ENCODE assay signal across 8 cellular contexts in the genomic region with DNA sequence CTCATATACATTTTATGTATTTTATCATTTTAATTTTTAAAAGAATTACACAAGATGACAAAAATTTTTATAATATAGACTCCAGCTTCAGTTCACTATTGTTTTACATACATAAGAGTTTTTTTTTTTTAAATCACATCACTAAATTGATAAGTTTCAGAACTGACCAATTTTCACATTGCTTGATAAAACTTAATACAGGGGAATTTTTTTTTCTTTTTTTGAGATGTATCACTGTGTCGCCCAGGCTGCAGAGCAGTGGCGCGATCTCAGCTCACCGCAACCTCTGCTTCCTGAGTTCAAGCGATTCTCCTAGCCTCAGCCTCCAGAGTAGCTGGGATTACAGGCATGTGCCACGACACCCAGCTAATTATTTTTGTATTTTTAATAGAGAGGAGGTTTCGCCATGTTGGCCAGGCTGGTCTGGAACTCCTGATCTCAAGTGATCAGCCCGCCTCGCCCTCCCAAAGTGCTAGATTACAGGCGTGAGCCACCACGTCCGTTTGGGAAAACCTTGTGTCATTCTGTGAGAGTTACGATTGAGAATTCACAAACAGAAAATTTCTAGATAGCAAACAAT. TPM values are rescaled to one million over a fixed set of nuclear protein-coding genes. Genes with fewer than 3 reads are reported as not detected.
DNase-seq lines count a peak whose midpoint lies in the region; ATAC-seq and TF ChIP-seq lines count a peak whose summit lies in the region.

No MANE protein-coding gene starts in this region.

- H3K4me1 ChIP-seq in Caco-2 (peaks cover 6% of the 10 kb centered on the region; the same call in 1 of the 2 replicates), HEK293 (ENCODE audit: control insufficient read depth, insufficient read depth, low read length) (no peaks in the 10 kb centered on the region; the same call in 1 of the 2 replicates), iPS-20b (ENCODE audit: insufficient read depth, low read length) (no peaks in the 10 kb centered on the region)

- H3K4me1 Mint-ChIP-seq in Caco-2 (ENCODE audit: low read depth, unreplicated experiment) (peaks cover 20% of the 10 kb centered on the region), WTC11 (peaks cover 13% of the 10 kb centered on the region)

- H3K27ac Mint-ChIP-seq in Caco-2 (ENCODE audit: unreplicated experiment) (no peak overlapping the region), WTC11 (no peak overlapping the region)

- CTCF ChIA-PET in Caco-2 (lab: Charles Lee) (interaction anchor here (1.4 kb wide), 1 partner anchor 13 kb away, joined by 5 read pairs; no protein-coding TSS in a partner anchor), HEK293 (lab: Yijun Ruan, JAX) (interaction anchor here (0.8 to 1.6 kb wide), 5 partner anchors 153 to 267 kb away, joined by 3 to 7 read pairs (median 4); no protein-coding TSS in a partner anchor), WTC11 (lab: Charles Lee) (interaction anchor here (1.2 to 1.4 kb wide), 2 partner anchors 13 to 267 kb away, joined by 4 to 7 read pairs; no protein-coding TSS in a partner anchor), GM10248 (lab: Yijun Ruan, JAX) (interaction anchor here (1.2 to 2.7 kb wide), 7 partner anchors 24 to 267 kb away, joined by 3 to 11 read pairs (median 4); a partner anchor contains a TSS)

- ATAC-seq in WTC11: peak; percentile 10
- no peak for ATAC-seq in GM18868 (IDR thresholded peaks at IDR 0.05; ENCODE audit: unreplicated experiment)
- no peak for ATAC-seq in GM21381 (IDR thresholded peaks at IDR 0.05; ENCODE audit: unreplicated experiment)
- no peak for ATAC-seq in GM21528 (IDR thresholded peaks at IDR 0.05; ENCODE audit: low FRiP score, unreplicated experiment)

- POLR2A ChIA-PET in Caco-2 (lab: Charles Lee): no interaction called here
- POLR2A ChIA-PET in HEK293 (lab: Yijun Ruan, JAX): interaction anchor here (0.7 to 1.5 kb wide), 7 partner anchors 112 to 805 kb away, joined by 3 to 8 read pairs (median 3); a partner anchor contains a TSS
- POLR2A ChIA-PET in WTC11 (lab: Charles Lee): interaction anchor here (1.5 kb wide), 1 partner anchor 819 kb away, joined by 3 read pairs; a partner anchor contains a TSS
- POLR2A ChIA-PET in GM10248 (lab: Yijun Ruan, JAX): no interaction called here

- peaks cover 2% of the 10 kb centered on the region for H3K27me3 Mint-ChIP-seq in Caco-2 (ENCODE audit: insufficient read depth, unreplicated experiment)
- H3K27me3 Mint-ChIP-seq in WTC11 (ENCODE audit: low read depth): peaks cover 18% of the 10 kb centered on the region

- intact Hi-C loops in Caco-2 (cut with micrococcal nuclease; ENCODE audit: unreplicated experiment): loop anchor here (10.0 kb wide), 1 partner anchor 206 kb away; a partner anchor contains a TSS

- TF ChIP-seq CTCF in Caco-2 (IDR thresholded peaks at IDR 0.05; ENCODE audit: insufficient read depth in 1 of 2, low read depth in 1 of 2, low read length in 1 of 2, severe bottlenecking in 1 of 2, unreplicated experiment in 1 of 2) (no peak), HEK293 (tag by site-specific recombination; IDR thresholded peaks at IDR 0.05) (no peak), WTC11 (IDR thresholded peaks at IDR 0.05) (no peak), GM10248 (IDR thresholded peaks at IDR 0.05; ENCODE audit: control extremely low read depth, extremely low read depth, low read depth, missing control alignments) (no peak)

- peak overlapping the region; percentile 87 for H3K4me3 Mint-ChIP-seq in Caco-2 (ENCODE audit: unreplicated experiment)
- peak overlapping the region; percentile 90 for H3K4me3 Mint-ChIP-seq in WTC11

- peaks cover 33% of the 10 kb centered on the region for H3K36me3 Mint-ChIP-seq in Caco-2 (ENCODE audit: insufficient read depth, unreplicated experiment)
- H3K36me3 Mint-ChIP-seq in WTC11: no peaks in the 10 kb centered on the region

- no TSS peak for BruUV-seq in Caco-2 (replicated peaks; lab: Mats Ljungman, UMichigan)

- H3K27ac ChIP-seq in HEK293 (ENCODE audit: extremely low read depth, low read depth, low read length) (no peak overlapping the region), iPS-20b (ENCODE audit: low read length) (no peak overlapping the region)

- H3K4me3 ChIP-seq in Caco-2 (ENCODE audit: low read depth, low read length) (no peak overlapping the region), HEK293 (ENCODE audit: low read depth, low read length) (peak overlapping the region; percentile 62), iPS-20b (ENCODE audit: low read length) (peak overlapping the region; percentile 97)

- H3K27me3 ChIP-seq in Caco-2 (replicated peaks; ENCODE audit: control insufficient read depth, insufficient read depth, low read length): no peaks in the 10 kb centered on the region
- H3K27me3 ChIP-seq in iPS-20b (ENCODE audit: insufficient read depth, low read length): peaks cover 47% of the 10 kb centered on the region

- H3K36me3 ChIP-seq in Caco-2 (ENCODE audit: control insufficient read depth, insufficient read depth, low read length) (no peaks in the 10 kb centered on the region), HEK293 (ENCODE audit: control insufficient read depth in 2 of 2, insufficient read depth in 1 of 2, low read length in 2 of 2) (no peaks in the 10 kb centered on the region), iPS-20b (ENCODE audit: insufficient read depth, low read depth, low read length) (no peaks in the 10 kb centered on the region)

- no peaks in the 10 kb centered on the region for H3K9me3 Mint-ChIP-seq in Caco-2 (ENCODE audit: unreplicated experiment)
- H3K9me3 Mint-ChIP-seq in WTC11: no peaks in the 10 kb centered on the region

- no peak for DNase-seq in Caco-2
- peak; percentile 35 for DNase-seq in WTC11 (ENCODE audit: low spot score)
- DNase-seq in GM10248 (ENCODE audit: extremely low spot score): no peak

- H3K9me3 ChIP-seq in Caco-2: no peaks in the 10 kb centered on the region
- no peaks in the 10 kb centered on the region for H3K9me3 ChIP-seq in HEK293 (ENCODE audit: control insufficient read depth, insufficient read depth, low read depth, low read length)
- no peaks in the 10 kb centered on the region for H3K9me3 ChIP-seq in iPS-20b (ENCODE audit: insufficient read depth, low read depth, low read length)

- peak overlapping the region; percentile 19; the same call in 1 of the 2 replicates for H3K9ac ChIP-seq in iPS-20b (ENCODE audit: low read depth, low read length)

TF ChIP-seq in HEK293, 187 proteins besides CTCF, POLR2A, EP300 and RAD21 (continues in another document):
- TF ChIP-seq ZBTB17 (tag by site-specific recombination; IDR thresholded peaks at IDR 0.05) (peak; percentile 77; the same call in 1 of the 2 replicates), ZNF610 (tag by site-specific recombination; IDR thresholded peaks at IDR 0.05; ENCODE audit: borderline replicate concordance) (no peak), ZNF510 (tag by site-specific recombination; IDR thresholded peaks at IDR 0.05; ENCODE audit: insufficient replicate concordance) (peak; percentile 0), ZNF335 (tag by site-specific recombination; conservative IDR thresholded peaks at IDR 0.05) (peak; percentile 86)
- TF ChIP-seq, protein P1, sequence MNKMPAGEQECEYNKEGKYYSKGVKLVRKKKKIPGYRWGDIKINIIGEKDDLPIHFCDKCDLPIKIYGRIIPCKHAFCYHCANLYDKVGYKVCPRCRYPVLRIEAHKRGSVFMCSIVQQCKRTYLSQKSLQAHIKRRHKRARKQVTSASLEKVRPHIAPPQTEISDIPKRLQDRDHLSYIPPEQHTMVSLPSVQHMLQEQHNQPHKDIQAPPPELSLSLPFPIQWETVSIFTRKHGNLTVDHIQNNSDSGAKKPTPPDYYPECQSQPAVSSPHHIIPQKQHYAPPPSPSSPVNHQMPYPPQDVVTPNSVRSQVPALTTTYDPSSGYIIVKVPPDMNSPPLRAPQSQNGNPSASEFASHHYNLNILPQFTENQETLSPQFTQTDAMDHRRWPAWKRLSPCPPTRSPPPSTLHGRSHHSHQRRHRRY (tag by site-specific recombination; IDR thresholded peaks at IDR 0.05): no peak
- TF ChIP-seq, protein P2, sequence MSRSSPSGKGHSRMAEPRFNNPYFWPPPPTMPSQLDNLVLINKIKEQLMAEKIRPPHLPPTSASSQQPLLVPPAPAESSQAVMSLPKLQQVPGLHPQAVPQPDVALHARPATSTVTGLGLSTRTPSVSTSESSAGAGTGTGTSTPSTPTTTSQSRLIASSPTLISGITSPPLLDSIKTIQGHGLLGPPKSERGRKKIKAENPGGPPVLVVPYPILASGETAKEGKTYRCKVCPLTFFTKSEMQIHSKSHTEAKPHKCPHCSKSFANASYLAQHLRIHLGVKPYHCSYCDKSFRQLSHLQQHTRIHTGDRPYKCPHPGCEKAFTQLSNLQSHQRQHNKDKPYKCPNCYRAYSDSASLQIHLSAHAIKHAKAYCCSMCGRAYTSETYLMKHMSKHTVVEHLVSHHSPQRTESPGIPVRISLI (tag by site-specific recombination; IDR thresholded peaks at IDR 0.05): peak; percentile 70

TF ChIP-seq in WTC11, 78 proteins besides CTCF, POLR2A, EP300 and RAD21 (continues in another document):
- TF ChIP-seq, protein P3, sequence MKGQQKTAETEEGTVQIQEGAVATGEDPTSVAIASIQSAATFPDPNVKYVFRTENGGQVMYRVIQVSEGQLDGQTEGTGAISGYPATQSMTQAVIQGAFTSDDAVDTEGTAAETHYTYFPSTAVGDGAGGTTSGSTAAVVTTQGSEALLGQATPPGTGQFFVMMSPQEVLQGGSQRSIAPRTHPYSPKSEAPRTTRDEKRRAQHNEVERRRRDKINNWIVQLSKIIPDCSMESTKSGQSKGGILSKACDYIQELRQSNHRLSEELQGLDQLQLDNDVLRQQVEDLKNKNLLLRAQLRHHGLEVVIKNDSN (CRISPR knock-in tag; IDR thresholded peaks at IDR 0.05): no peak
- TF ChIP-seq TEAD1 (CRISPR knock-in tag; IDR thresholded peaks at IDR 0.05) (no peak), ZNF423 (CRISPR knock-in tag; IDR thresholded peaks at IDR 0.05) (no peak), FOXP1 (CRISPR knock-in tag; IDR thresholded peaks at IDR 0.05; ENCODE audit: borderline replicate concordance) (no peak)
- TF ChIP-seq, protein P4, sequence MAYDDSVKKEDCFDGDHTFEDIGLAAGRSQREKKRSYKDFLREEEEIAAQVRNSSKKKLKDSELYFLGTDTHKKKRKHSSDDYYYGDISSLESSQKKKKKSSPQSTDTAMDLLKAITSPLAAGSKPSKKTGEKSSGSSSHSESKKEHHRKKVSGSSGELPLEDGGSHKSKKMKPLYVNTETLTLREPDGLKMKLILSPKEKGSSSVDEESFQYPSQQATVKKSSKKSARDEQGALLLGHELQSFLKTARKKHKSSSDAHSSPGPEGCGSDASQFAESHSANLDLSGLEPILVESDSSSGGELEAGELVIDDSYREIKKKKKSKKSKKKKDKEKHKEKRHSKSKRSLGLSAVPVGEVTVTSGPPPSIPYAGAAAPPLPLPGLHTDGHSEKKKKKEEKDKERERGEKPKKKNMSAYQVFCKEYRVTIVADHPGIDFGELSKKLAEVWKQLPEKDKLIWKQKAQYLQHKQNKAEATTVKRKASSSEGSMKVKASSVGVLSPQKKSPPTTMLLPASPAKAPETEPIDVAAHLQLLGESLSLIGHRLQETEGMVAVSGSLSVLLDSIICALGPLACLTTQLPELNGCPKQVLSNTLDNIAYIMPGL (CRISPR knock-in tag; IDR thresholded peaks at IDR 0.05): no peak

RNA-seq across cellular contexts. Expression of a gene that starts 36.6 kb away (rescaled TPM):
- 2.4 and 2.5 TPM in 2 replicates for total RNA-seq in Caco-2 (2022)
- 3.4 to 7.4 TPM (median 7.0 TPM) in 3 replicates for total RNA-seq in WTC11 (2021)

RNA-seq across cellular contexts. Expression of a gene that starts 54.6 kb away (rescaled TPM):
- 7.1 and 9.8 TPM in 2 replicates for total RNA-seq in Caco-2 (2022)
- total RNA-seq in WTC11 (2021): 15.6 to 18.0 TPM (median 16.2 TPM) in 3 replicates

Comparison
In these comparisons a context has a peak if more than half of its experiments do, and no peak if none do; other contexts are left out.
1. POLR2A ChIA-PET loops: an anchor here in HEK293 (0.7 to 1.5 kb wide) and WTC11 (1.5 kb wide); none called in Caco-2 and GM10248.